8 cellular contexts compared by ENCODE assay signal in the genomic region with DNA sequence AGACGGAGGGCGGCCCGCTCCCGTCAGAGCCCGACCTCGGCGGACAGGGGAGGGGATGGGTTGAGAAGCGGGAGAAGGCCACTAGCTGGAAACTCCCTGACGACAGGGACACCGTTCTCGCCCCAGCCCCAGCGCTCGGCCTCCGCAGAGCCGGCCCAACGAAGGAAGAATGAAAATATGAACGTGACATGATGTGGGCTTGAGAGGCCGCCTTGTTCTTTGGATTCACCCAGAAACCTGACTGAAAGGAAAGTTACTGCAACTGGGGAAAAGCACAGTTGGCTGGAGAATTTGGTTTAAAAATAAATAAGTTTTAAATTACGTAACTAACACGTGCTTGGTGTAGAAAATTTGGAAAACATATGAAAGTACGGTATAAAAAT. TPM values are rescaled to one million over a fixed set of nuclear protein-coding genes. Genes with fewer than 3 reads are reported as not detected.
A peak's percentile ranks its signal among the peaks of the same experiment; 100 is the strongest.
DNase-seq lines count a peak whose midpoint lies in the region; ATAC-seq and TF ChIP-seq lines count a peak whose summit lies in the region.

No MANE protein-coding gene starts in this region.

- 3 to 9% (median 4%) methylated on average over 14 to 21 of the region's 21 CpGs for WGBS in adrenal gland, 4 donors

- no peaks in the 10 kb centered on the region for H3K27me3 ChIP-seq in adrenal gland
- H3K27me3 ChIP-seq in gastrocnemius medialis, result no peaks in the 10 kb centered on the region

- DNase-seq in COLO668 (lab: John Stamatoyannopoulos, UW; ENCODE audit: unreplicated experiment) (peak; percentile 66), GM20000 (ENCODE audit: low spot score) (peak; percentile 83), NB4 (ENCODE audit: low read depth) (no peak), adrenal gland (peak in 6 of 7 donors; percentile 75 to 83 (median 78)), hepatic stellate cell (ENCODE audit: low spot score) (peak; percentile 79), gastrocnemius medialis (peak in 1 of 2 donors; percentile 25), middle frontal gyrus (ENCODE audit: extremely low spot score, low spot score) (no peak), NCI-H2107 treated with DMSO at 0.1 percent for 48 hours (lab: John Stamatoyannopoulos, UW; ENCODE audit: unreplicated experiment) (no peak)

- H3K4me1 ChIP-seq in adrenal gland (replicated peaks in 1 of 2) (peaks cover 14 to 20% of the 10 kb centered on the region in 2 donors), gastrocnemius medialis (peaks cover 29 to 39% of the 10 kb centered on the region in 2 donors)

- in situ Hi-C loops in gastrocnemius medialis (cut with MboI; ENCODE audit: low sequenced_read_pairs in 4 of 4), result no loop called here

- peak; percentile 34 to 41 for ATAC-seq in gastrocnemius medialis

- H3K4me3 ChIP-seq in NB4 (ENCODE audit: low read depth, low read length) (peak overlapping the region; percentile 71), adrenal gland (peak overlapping the region; percentile 22 to 84 (median 72)), gastrocnemius medialis (peak overlapping the region; percentile 66 to 98 (median 89))

- H3K27ac ChIP-seq in adrenal gland (peak overlapping the region; percentile 98 to 100 (median 99)), gastrocnemius medialis (peak overlapping the region; percentile 92 to 100 (median 98))

- H3K9me3 ChIP-seq in adrenal gland (replicated peaks in 1 of 3), result no peaks in the 10 kb centered on the region
- H3K9me3 ChIP-seq in gastrocnemius medialis, result no peaks in the 10 kb centered on the region

- TF ChIP-seq POLR2A in NB4 (IDR thresholded peaks at IDR 0.05; ENCODE audit: extremely low read depth, insufficient read length) (no peak), adrenal gland (IDR thresholded peaks at IDR 0.05) (no peak), gastrocnemius medialis (IDR thresholded peaks at IDR 0.05) (no peak)

- TF ChIP-seq CTCF in GM20000 (IDR thresholded peaks at IDR 0.05; ENCODE audit: extremely low read depth, missing control alignments) (no peak), NB4 (IDR thresholded peaks at IDR 0.05; ENCODE audit: low read depth, low read length) (no peak), adrenal gland (IDR thresholded peaks at IDR 0.05) (no peak), gastrocnemius medialis (IDR thresholded peaks at IDR 0.05 in 4 of 5, conservative IDR thresholded peaks at IDR 0.05 in 1 of 5) (no peak)

- intact Hi-C loops in adrenal gland (cut with DNase I) (no loop called here), gastrocnemius medialis (cut with DNase I; ENCODE audit: low total_unique reads) (loop anchor here (2.0 to 10.0 kb wide), 4 partner anchors 29 to 193 kb away; partner anchors contain the start of genes RNF213 and RPTOR)

- no peaks in the 10 kb centered on the region for H3K36me3 ChIP-seq in adrenal gland (replicated peaks in 1 of 2)
- H3K36me3 ChIP-seq in gastrocnemius medialis, result no peaks in the 10 kb centered on the region

RNA-seq across cellular contexts. Expression of gene NPTX1, which starts 21.1 kb away (rescaled TPM):
- 10 to 100 TPM in 1 of 8 donors, 1 to 10 TPM in 7; 1.1 to 20.6 (median 5.5) TPM for total RNA-seq in adrenal gland
- polyA plus RNA-seq in adrenal gland, result 10 to 100 TPM in 1 of 3 donors, 1 to 10 TPM in 1, under 1 TPM in 1; 0.30 to 68.2 (median 1.0) TPM
- total RNA-seq in gastrocnemius medialis, result 1 to 10 TPM in 1 of 4 donors, under 1 TPM in 3; 0.07 to 2.4 (median 0.21) TPM

RNA-seq across cellular contexts. Expression of gene ENDOV, which starts 40.4 kb away (rescaled TPM):
- total RNA-seq in adrenal gland (10 to 100 TPM in 7 of 8 donors, 1 to 10 TPM in 1; 7.1 to 26.0 (median 17.8) TPM), gastrocnemius medialis (10 to 100 TPM in 3 of 4 donors, 1 to 10 TPM in 1; 9.1 to 24.1 (median 18.0) TPM)
- 10 to 100 TPM in 2 of 3 donors, 1 to 10 TPM in 1; 9.5 to 31.9 (median 24.5) TPM for polyA plus RNA-seq in adrenal gland

Comparison
In these comparisons a context has a peak if more than half of its experiments do, and no peak if none do; other contexts are left out.
1. DNase-seq: peak in COLO668 (single experiment), GM20000 (single experiment), adrenal gland (6 of 7) and hepatic stellate cell (single experiment); none in NB4 (single experiment), middle frontal gyrus (single experiment) and NCI-H2107 treated with DMSO at 0.1 percent for 48 hours (single experiment).
2. Peak in every context shown above with its lines, with median percentiles within 50 percentile points of each other: H3K4me3 ChIP-seq.